6 cellular contexts compared by ENCODE assay signal in the genomic region with DNA sequence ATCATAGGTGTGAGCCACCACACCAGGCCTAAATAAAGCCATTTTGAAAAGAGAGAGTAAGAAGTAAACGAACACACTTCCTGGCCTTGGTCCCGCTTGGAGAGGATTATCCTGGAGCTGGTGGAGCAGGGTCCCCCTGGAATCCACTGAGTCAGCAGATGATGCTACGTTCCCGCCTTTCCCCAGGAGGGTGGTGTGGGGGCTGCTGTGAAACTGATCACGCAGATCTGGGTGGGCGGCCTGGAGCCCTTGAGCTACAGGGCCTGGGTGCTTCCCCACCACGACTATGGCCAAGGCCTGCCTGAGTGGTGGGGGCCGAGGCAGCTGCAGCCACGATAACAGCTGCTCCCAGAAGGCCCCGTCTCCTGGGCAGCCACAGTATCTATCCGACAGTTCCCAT.
DNase-seq lines count a peak whose midpoint lies in the region; ATAC-seq, FAIRE-seq and TF ChIP-seq lines count a peak whose summit lies in the region.
"Not testable (repeated sequence)": the region's sequence is repeated elsewhere in the genome, so short reads cannot be mapped to it uniquely, and the experiment has no call there.

No MANE protein-coding gene starts in this region.

- H3K9ac ChIP-seq in HepG2 (ENCODE audit: insufficient read depth, low read depth, low read length), result not testable (repeated sequence)

- not testable (repeated sequence) for H3K27ac ChIP-seq in right cardiac atrium (ENCODE audit: low read length); HepG2 (ENCODE audit: extremely low read length, insufficient read depth, low read length); spleen; upper lobe of right lung

- not testable (repeated sequence) for TF ChIP-seq RAD21 in HepG2 (CRISPR knock-in tag; IDR thresholded peaks at IDR 0.05)

- not testable (repeated sequence) for H3K4me2 ChIP-seq in HepG2 (ENCODE audit: low read depth, low read length)

- not testable (repeated sequence) for TF ChIP-seq POLR2A in HepG2 (IDR thresholded peaks at IDR 0.05; ENCODE audit: insufficient read depth in 1 of 2, low read depth in 2 of 2, low read length in 2 of 2); spleen (IDR thresholded peaks at IDR 0.05)

- H4K20me1 ChIP-seq in HepG2 (ENCODE audit: insufficient read depth, low read length), result not testable (repeated sequence)

- POLR2A ChIA-PET in HepG2 (lab: Yijun Ruan, JAX), result not testable (repeated sequence)

- ATAC-seq in right cardiac atrium (peak; percentile 28 to 29), HepG2 (peak; percentile 27; the same call in 1 of the 3 replicates), upper lobe of right lung (peak; percentile 41)

- BruUV-seq in HepG2 (replicated peaks; lab: Mats Ljungman, UMichigan), result not testable (repeated sequence)

- not testable (repeated sequence) for H2AFZ ChIP-seq in HepG2 (ENCODE audit: low read length)

- H3K79me2 ChIP-seq in HepG2 (ENCODE audit: insufficient read depth, low read length), result not testable (repeated sequence)

- H3K4me3 ChIP-seq in right cardiac atrium (ENCODE audit: low read length); HepG2 (replicated peaks in 1 of 3; ENCODE audit: insufficient read depth in 1 of 3, low read depth in 2 of 3, low read length in 3 of 3); spleen; upper lobe of right lung: not testable (repeated sequence)

- CTCF ChIA-PET in HepG2 (lab: Yijun Ruan, JAX; ENCODE audit: low intra/inter-chr PET ratio, low total read pairs), result not testable (repeated sequence)

- not testable (repeated sequence) for TF ChIP-seq CTCF in HepG2 (CRISPR knock-in tag; IDR thresholded peaks at IDR 0.05); spleen (IDR thresholded peaks at IDR 0.05 in 8 of 11, conservative IDR thresholded peaks at IDR 0.05 in 3 of 11); upper lobe of right lung (IDR thresholded peaks at IDR 0.05)

- DNase-seq in right cardiac atrium, result peak in 1 of 3 donors; percentile 32
- DNase-seq in HepG2 (ENCODE audit: low spot score), result not testable (repeated sequence)
- DNase-seq in mesenteric fat pad (ENCODE audit: low spot score), result peak; percentile 84
- peak; percentile 73 for DNase-seq in posterior vena cava (ENCODE audit: low spot score)
- DNase-seq in spleen, result peak; percentile 56
- peak; percentile 44 for DNase-seq in upper lobe of right lung

- in situ Hi-C loops in HepG2 (cut with HindIII; ENCODE audit: extremely low pct_ligation_motif_present, low pct_unique_long_range_greater_than_20kb), result not testable (repeated sequence)

- H3K9me3 ChIP-seq in right cardiac atrium (ENCODE audit: control insufficient read depth, low read length); HepG2 (ENCODE audit: low read length); spleen; upper lobe of right lung: not testable (repeated sequence)

- not testable (repeated sequence) for TF ChIP-seq EP300 in HepG2 (IDR thresholded peaks at IDR 0.05; ENCODE audit: low read depth in 2 of 2, low read length in 2 of 2); HepG2 (CRISPR knock-in tag; IDR thresholded peaks at IDR 0.05; ENCODE audit: borderline replicate concordance)

- WGBS in right cardiac atrium, result 81% methylated on average over 7 of the region's 11 CpGs
- no CpG with 5 or more reads among the region's 11 CpGs for WGBS in HepG2 (ENCODE audit: low lambda C conversion rate)
- WGBS in spleen, 5 donors, result 60 to 100% (median 92%) methylated on average over 1 to 7 of the region's 11 CpGs

- H3K36me3 ChIP-seq in HepG2 (replicated peaks in 1 of 2; ENCODE audit: control insufficient read depth in 1 of 2, insufficient read depth in 2 of 2, low read length in 2 of 2); spleen; upper lobe of right lung: not testable (repeated sequence)

- not testable (repeated sequence) for H3K4me1 ChIP-seq in right cardiac atrium (ENCODE audit: control insufficient read depth, insufficient read depth, low read length); HepG2 (ENCODE audit: insufficient read depth, low read length); spleen; upper lobe of right lung

- intact Hi-C loops in right cardiac atrium (cut with DNase I); HepG2 (cut with micrococcal nuclease; ENCODE audit: unreplicated experiment); posterior vena cava (cut with DNase I); spleen (cut with DNase I; ENCODE audit: low total_unique reads); upper lobe of right lung (cut with DNase I): not testable (repeated sequence)

- FAIRE-seq in HepG2 (lab: Jason Lieb, UNC), result not testable (repeated sequence)

- not testable (repeated sequence) for H3K27me3 ChIP-seq in right cardiac atrium (ENCODE audit: control insufficient read depth, insufficient read depth); HepG2 (ENCODE audit: control insufficient read depth in 1 of 2, insufficient read depth in 2 of 2, low read length in 2 of 2); spleen (replicated peaks in 1 of 7); upper lobe of right lung
